ENCODE assay signal across 13 cellular contexts in genomic region chr12:11377420-11377819, GRCh38. TPM values are rescaled to one million over a fixed set of nuclear protein-coding genes. Genes with fewer than 3 reads are reported as not detected.
"Had no signal": no experiment of that assay in that cellular context is flagged by ENCODE, and none has a peak within 500 bp of the region (broad histone marks: within the 10 kb centered on the region; RNA-seq: fewer than 3 reads in every experiment).

No MANE protein-coding gene starts in this region.

RNA-seq across cellular contexts. Expression of gene PRB2, which starts 17.9 kb away (rescaled TPM):
- total RNA-seq: stomach, subcutaneous adipose tissue, suprapubic skin, thoracic aorta, thyroid gland, tibial nerve, transverse colon, upper lobe of left lung, upper lobe of right lung, ureter, urinary bladder, uterus, vagina had no signal
